In the genomic region with DNA sequence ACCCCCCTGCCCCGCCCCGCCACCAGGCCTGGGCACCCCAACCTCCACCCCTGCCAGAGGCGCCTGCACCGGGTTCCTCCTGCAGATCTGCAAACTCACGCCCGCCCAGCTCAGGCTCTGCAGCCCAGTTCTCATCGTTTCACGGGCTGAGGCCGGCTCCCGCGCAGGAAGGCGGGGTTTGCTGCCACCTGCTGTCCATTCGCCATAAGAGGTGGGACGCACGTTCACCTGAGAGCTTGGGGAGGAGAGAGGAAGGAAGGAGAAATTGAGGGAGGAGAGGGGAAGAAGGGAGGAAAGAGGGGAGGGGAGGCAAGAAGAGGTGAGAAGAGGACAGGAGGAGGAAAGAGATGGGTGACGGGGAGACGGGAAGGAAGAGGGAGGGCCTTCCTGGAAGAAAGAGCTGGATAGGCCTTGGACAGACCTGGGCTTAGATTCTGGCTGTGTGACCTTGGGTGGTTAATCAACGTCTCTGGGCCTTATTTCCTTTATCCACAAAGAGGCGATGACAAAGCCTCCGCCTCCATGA, we compare ENCODE assay signal across 8 cellular contexts.
DNase-seq lines count a peak whose midpoint lies in the region; ATAC-seq and TF ChIP-seq lines count a peak whose summit lies in the region.

No MANE protein-coding gene starts in this region.

- H3K27me3 ChIP-seq in stomach, result peaks cover 8 to 82% (median 37%) of the 10 kb centered on the region in 3 donors

- H3K4me3 ChIP-seq in HFF-Myc (replicated peaks; ENCODE audit: low read depth, low read length) (no peak overlapping the region), stomach (peak overlapping the region in 1 of 4 donors; percentile 13)

- no peak overlapping the region for H3K4me3 Mint-ChIP-seq in nephron

- TF ChIP-seq CTCF in HFF-Myc (IDR thresholded peaks at IDR 0.05; ENCODE audit: low read depth, low read length, missing control alignments) (peak; percentile 69), nephron (IDR thresholded peaks at IDR 0.05; ENCODE audit: unreplicated experiment in 3 of 3) (peak; percentile 70 to 83 (median 79)), stomach (IDR thresholded peaks at IDR 0.05) (peak in 6 of 7 experiments; percentile 6 to 85 (median 69))

- no peak overlapping the region for H3K27ac Mint-ChIP-seq in nephron

- H3K4me1 Mint-ChIP-seq in nephron, result peaks cover 6% of the 10 kb centered on the region

- WGBS in stomach, 5 donors, result 0 to 6% (median 5%) methylated on average over 14 to 20 of the region's 20 CpGs

- DNase-seq in COLO829 (ENCODE audit: low spot score), result peak; percentile 28
- DNase-seq in HFF-Myc (ENCODE audit: extremely low read depth, low read depth), result peak; percentile 14
- peak; percentile 63 for DNase-seq in NOMO-1 treated with dmso at 0.1 percent for 144 hours (lab: John Stamatoyannopoulos, UW; ENCODE audit: unreplicated experiment)
- peak; percentile 58 for DNase-seq in activated T-cell treated with anti-CD3 and anti-CD28 coated beads for 4 hours
- DNase-seq in stomach, result peak; percentile 75
- no peak for DNase-seq in amniotic stem cell (lab: John Stamatoyannopoulos, UW)

- TF ChIP-seq EP300 in stomach (IDR thresholded peaks at IDR 0.05), result no peak

- peaks cover 0 to 17% (median 13%) of the 10 kb centered on the region in 4 donors for H3K4me1 ChIP-seq in stomach

- intact Hi-C loops in stomach (cut with DNase I; ENCODE audit: low total_unique reads), result loop anchor here (10.0 kb wide), 1 partner anchor 116 kb away; the partner anchor contains the start of gene ADRA2C

- peaks cover 14% of the 10 kb centered on the region for H3K9me3 Mint-ChIP-seq in nephron

- peaks cover 0 to 19% (median 12%) of the 10 kb centered on the region in 4 donors for H3K9me3 ChIP-seq in stomach

- ATAC-seq in esophagus mucosa, result peak; percentile 90

- no peak overlapping the region for H3K27ac ChIP-seq in stomach

- no peak for TF ChIP-seq POLR2A in stomach (IDR thresholded peaks at IDR 0.05)

- peaks cover 80% of the 10 kb centered on the region for H3K27me3 Mint-ChIP-seq in nephron (ENCODE audit: low read depth)

- H3K36me3 Mint-ChIP-seq in nephron (ENCODE audit: low read depth), result no peaks in the 10 kb centered on the region

- no peaks in the 10 kb centered on the region for H3K36me3 ChIP-seq in stomach
